Comparison of ENCODE assay signal across 19 cellular contexts in genomic region chr15:96124436-96124835, GRCh38.
DNase-seq lines count a peak whose midpoint lies in the region; ATAC-seq, FAIRE-seq and TF ChIP-seq lines count a peak whose summit lies in the region.
"Had no signal": no experiment of that assay in that cellular context is flagged by ENCODE, and none has a peak within 500 bp of the region (broad histone marks: within the 10 kb centered on the region; RNA-seq: fewer than 3 reads in every experiment).

No MANE protein-coding gene starts in this region.

- H3K27ac ChIP-seq in GM12878 (ENCODE audit: control insufficient read depth, insufficient read depth) (peak overlapping the region; percentile 35; the same call in 1 of the 2 replicates), hepatocyte (peak overlapping the region; percentile 52), neuronal stem cell (replicated peaks; ENCODE audit: low read length) (no peak overlapping the region), uterus (peak overlapping the region; percentile 1 to 19)

- no peak overlapping the region for H2BK12ac ChIP-seq in neuronal stem cell (ENCODE audit: low read length)

- no peak for TF ChIP-seq CTCF in GM12878 (IDR thresholded peaks at IDR 0.05 in 2 of 3, conservative IDR thresholded peaks at IDR 0.05 in 1 of 3; ENCODE audit: control insufficient read depth in 2 of 3, extremely low read depth in 1 of 3, insufficient read depth in 1 of 3, low read depth in 3 of 3, low read length in 3 of 3)
- no peak for TF ChIP-seq CTCF in hepatocyte (IDR thresholded peaks at IDR 0.05; ENCODE audit: poor library complexity)
- TF ChIP-seq CTCF in uterus (IDR thresholded peaks at IDR 0.05), result no peak

- H3K4me3 ChIP-seq in GM12878, result no peak overlapping the region
- H3K4me3 ChIP-seq in hepatocyte, result no peak overlapping the region
- peak overlapping the region in 1 of 2 donors; percentile 57 for H3K4me3 ChIP-seq in neuronal stem cell (ENCODE audit: low read length in 2 of 2)
- no peak overlapping the region for H3K4me3 ChIP-seq in uterus

- no peak overlapping the region for H2AK5ac ChIP-seq in neuronal stem cell (ENCODE audit: low read depth, low read length)

- POLR2A ChIA-PET in GM12878 (lab: Charles Lee), result no interaction called here

- FAIRE-seq in GM12878 (lab: Jason Lieb, UNC), result no peak
- FAIRE-seq: A204.1, G401.6, GM12892, GM19239, H54, HTR-8/SVneo had no signal

- H4K8ac ChIP-seq in neuronal stem cell (ENCODE audit: low read depth, low read length), result peak overlapping the region; percentile 1

- SMC1A ChIA-PET in GM12878 (lab: Charles Lee; ENCODE audit: uncharacterized antibody, unreplicated experiment), result interaction anchor here (0.6 to 2.2 kb wide), 9 partner anchors 9 to 220 kb away, joined by 3 to 5 read pairs (median 4); no protein-coding TSS in a partner anchor

- BruUV-seq in GM12878 (replicated peaks; lab: Mats Ljungman, UMichigan), result no TSS peak

- WGBS in GM12878 (ENCODE audit: insufficient coverage, insufficient replicate concordance, low lambda C conversion rate, missing lambda C conversion rate), result 69% methylated on average over 5 of the region's 5 CpGs
- 95% methylated on average over 5 of the region's 5 CpGs for WGBS in hepatocyte (ENCODE audit: low lambda C conversion rate, missing lambda C conversion rate)
- WGBS in neuronal stem cell (ENCODE audit: extremely low coverage in 2 of 2, insufficient read length in 2 of 2, insufficient replicate concordance in 1 of 2), 2 donors, result no CpG with 5 or more reads among the region's 5 CpGs

- H2BK5ac ChIP-seq in neuronal stem cell (ENCODE audit: low read length), result no peak overlapping the region

- peak overlapping the region; percentile 31 for H3K18ac ChIP-seq in neuronal stem cell (ENCODE audit: low read length)

- peak overlapping the region; percentile 42 for H2AFZ ChIP-seq in GM12878 (ENCODE audit: control insufficient read depth, low read depth, low read length)
- no peak overlapping the region for H2AFZ ChIP-seq in hepatocyte
- no peak overlapping the region for H2AFZ ChIP-seq in neuronal stem cell (ENCODE audit: low read length)

- CTCF ChIA-PET in GM12878 (lab: Yijun Ruan, JAX), result interaction anchor here (1.0 to 1.5 kb wide), 3 partner anchors 12 to 75 kb away, joined by 3 to 4 read pairs (median 3); no protein-coding TSS in a partner anchor

- no peak for TF ChIP-seq EP300 in GM12878 (IDR thresholded peaks at IDR 0.05; ENCODE audit: borderline replicate concordance in 1 of 2, control insufficient read depth in 1 of 2, low read depth in 2 of 2, low read length in 2 of 2)

- H3K4ac ChIP-seq in neuronal stem cell (ENCODE audit: low read length), result no peak overlapping the region

- no peak for TF ChIP-seq POLR2A in GM12878 (IDR thresholded peaks at IDR 0.05; ENCODE audit: low read depth, low read length)
- TF ChIP-seq POLR2A in uterus (IDR thresholded peaks at IDR 0.05), result no peak

- H4K20me1 ChIP-seq in GM12878 (ENCODE audit: control insufficient read depth, insufficient read depth) (no peaks in the 10 kb centered on the region), hepatocyte (ENCODE audit: insufficient read depth, poor library complexity, severe bottlenecking) (no peaks in the 10 kb centered on the region)

- no peak overlapping the region for H3K23ac ChIP-seq in neuronal stem cell (ENCODE audit: low read depth, low read length, poor library complexity)

- H3K36me3 ChIP-seq in GM12878 (ENCODE audit: control insufficient read depth in 2 of 2, insufficient read depth in 2 of 2, low read length in 1 of 2) (no peaks in the 10 kb centered on the region), hepatocyte (replicated peaks; ENCODE audit: insufficient read depth, low read depth) (no peaks in the 10 kb centered on the region), neuronal stem cell (replicated peaks in 1 of 2; ENCODE audit: control insufficient read depth in 2 of 2, insufficient read depth in 2 of 2, low read length in 2 of 2) (no peaks in the 10 kb centered on the region), uterus (no peaks in the 10 kb centered on the region)

- H3K4me1 ChIP-seq in GM12878 (ENCODE audit: control insufficient read depth, insufficient read depth, low read length) (peaks cover 6% of the 10 kb centered on the region), hepatocyte (ENCODE audit: insufficient read depth) (peaks cover 11% of the 10 kb centered on the region), neuronal stem cell (ENCODE audit: control insufficient read depth in 2 of 2, insufficient read depth in 1 of 2, low read depth in 1 of 2, low read length in 2 of 2) (peaks cover 0 to 6% of the 10 kb centered on the region in 2 donors), uterus (peaks cover 4% of the 10 kb centered on the region in 2 donors)

- no peaks in the 10 kb centered on the region for H3K9me2 ChIP-seq in hepatocyte (replicated peaks; ENCODE audit: insufficient read depth)

- no peak overlapping the region for H3K9ac ChIP-seq in GM12878 (ENCODE audit: control insufficient read depth, insufficient read depth, low read length)
- H3K9ac ChIP-seq in neuronal stem cell (ENCODE audit: low read depth, low read length, poor library complexity), result no peak overlapping the region

- DNase-seq in GM12878 (ENCODE audit: low read depth, low spot score) (no peak), hepatocyte (ENCODE audit: low spot score) (no peak), neuronal stem cell (ENCODE audit: low spot score) (no peak), uterus (no peak), NOMO-1 (lab: John Stamatoyannopoulos, UW; ENCODE audit: unreplicated experiment in 2 of 2) (no peak), ecto neural progenitor cell (ENCODE audit: low spot score) (no peak)
- DNase-seq: C1 segment of cervical spinal cord; CD4-positive, alpha-beta T cell; DMS153; DMS79 treated with DMSO at 0.1 percent for 48 hours; EL had no signal

- no peak overlapping the region for H2BK120ac ChIP-seq in neuronal stem cell (ENCODE audit: low read depth, low read length)

- no peaks in the 10 kb centered on the region for H3K79me1 ChIP-seq in neuronal stem cell (ENCODE audit: low read depth, low read length)

- intact Hi-C loops in GM12878 (cut with micrococcal nuclease; ENCODE audit: unreplicated experiment), result no loop called here
- intact Hi-C loops in uterus (cut with DNase I; ENCODE audit: low total_unique reads), result no loop called here

- H3K79me2 ChIP-seq in GM12878 (ENCODE audit: control insufficient read depth, insufficient read depth, low read length) (no peaks in the 10 kb centered on the region), hepatocyte (no peaks in the 10 kb centered on the region)

- ATAC-seq in GM12878 (peak; percentile 24; the same call in 2 of the 3 replicates), GM21717 (IDR thresholded peaks at IDR 0.05; ENCODE audit: unreplicated experiment) (no peak)
- ATAC-seq: HCT116 had no signal

- H3K9me3 ChIP-seq in GM12878 (replicated peaks; ENCODE audit: control insufficient read depth, insufficient read depth, low read length), result no peaks in the 10 kb centered on the region; the same call in 2 of the 3 replicates
- H3K9me3 ChIP-seq in hepatocyte (ENCODE audit: low read depth), result no peaks in the 10 kb centered on the region
- H3K9me3 ChIP-seq in neuronal stem cell (replicated peaks in 1 of 2; ENCODE audit: control insufficient read depth in 2 of 2, insufficient read depth in 1 of 2, low read depth in 1 of 2, low read length in 2 of 2), result no peaks in the 10 kb centered on the region
- no peaks in the 10 kb centered on the region for H3K9me3 ChIP-seq in uterus

- RAD21 ChIA-PET in GM12878 (lab: Charles Lee; ENCODE audit: unreplicated experiment), result interaction anchor here (1.2 kb wide), 1 partner anchor 66 kb away, joined by 4 read pairs; no protein-coding TSS in a partner anchor

- no peak overlapping the region for H4K91ac ChIP-seq in neuronal stem cell (ENCODE audit: low read depth, low read length, poor library complexity)

- no peak overlapping the region for H3K4me2 ChIP-seq in GM12878 (ENCODE audit: control insufficient read depth, insufficient read depth)
- H3K4me2 ChIP-seq in hepatocyte, result no peak overlapping the region
- no peak overlapping the region for H3K4me2 ChIP-seq in neuronal stem cell (ENCODE audit: insufficient read depth, low read length, poor library complexity, severe bottlenecking)

- in situ Hi-C loops in GM12878 (cut with MboI), result no loop called here

- H2BK15ac ChIP-seq in neuronal stem cell (ENCODE audit: low read length), result no peak overlapping the region

- no peak for TF ChIP-seq RAD21 in GM12878 (IDR thresholded peaks at IDR 0.05; ENCODE audit: insufficient read depth, low read depth, low read length)

- H3K27me3 ChIP-seq in GM12878 (replicated peaks in 1 of 2; ENCODE audit: control insufficient read depth in 2 of 2, insufficient read depth in 2 of 2, low read length in 1 of 2) (no peaks in the 10 kb centered on the region), hepatocyte (no peaks in the 10 kb centered on the region), neuronal stem cell (ENCODE audit: control insufficient read depth in 3 of 3, insufficient read depth in 3 of 3, low read depth in 1 of 3, low read length in 3 of 3) (no peaks in the 10 kb centered on the region), uterus (no peaks in the 10 kb centered on the region)

- no peak overlapping the region for H3K14ac ChIP-seq in neuronal stem cell (ENCODE audit: low read length)

TF ChIP-seq in GM12878, 131 proteins besides CTCF, POLR2A, EP300 and RAD21 (continues in another document):
- TF ChIP-seq NR2F1 (conservative IDR thresholded peaks at IDR 0.05) (no peak), KAT2A (conservative IDR thresholded peaks at IDR 0.05; ENCODE audit: control insufficient read depth, low read depth, low read length) (no peak), CBFB (IDR thresholded peaks at IDR 0.05; ENCODE audit: low read depth) (no peak), FOXK2 (IDR thresholded peaks at IDR 0.05) (no peak), USF1 (IDR thresholded peaks at IDR 0.05; ENCODE audit: borderline replicate concordance, extremely low read length, insufficient read depth, low read depth, low read length) (no peak), RFX5 (IDR thresholded peaks at IDR 0.05; ENCODE audit: low read depth, low read length) (no peak), MTA3 (IDR thresholded peaks at IDR 0.05; ENCODE audit: borderline replicate concordance, low read length) (no peak), RAD51 (IDR thresholded peaks at IDR 0.05) (no peak), TARDBP (IDR thresholded peaks at IDR 0.05; ENCODE audit: borderline replicate concordance) (no peak), RBBP5 (conservative IDR thresholded peaks at IDR 0.05) (no peak)
